ENCODE assay signal across 8 cellular contexts in the genomic region with DNA sequence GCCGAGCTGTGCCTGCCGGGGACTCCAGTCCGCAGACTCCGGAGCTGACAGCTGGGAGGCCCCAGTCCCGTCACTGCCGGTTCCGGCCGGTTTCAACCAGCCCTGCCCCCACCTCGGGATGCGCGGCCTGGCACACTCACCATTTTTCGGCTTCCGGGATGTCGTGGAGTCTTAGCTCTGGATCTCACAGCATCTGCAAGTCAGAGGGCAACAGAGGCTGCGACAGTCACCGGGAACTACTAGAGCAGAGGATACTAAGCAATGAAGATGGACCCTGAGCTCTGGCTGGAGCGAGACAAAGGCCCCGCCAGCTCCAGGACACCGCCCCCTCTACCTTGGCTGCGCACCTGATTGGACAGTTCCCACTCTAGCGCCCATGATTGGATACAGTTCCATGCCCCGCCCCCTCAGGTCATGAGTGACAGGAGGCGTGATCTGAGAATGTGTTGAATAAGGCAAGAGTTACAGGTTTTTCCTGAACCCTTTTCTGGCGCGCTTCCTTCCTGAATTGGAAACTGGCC. TPM values are rescaled to one million over a fixed set of nuclear protein-coding genes. Genes with fewer than 3 reads are reported as not detected.
DNase-seq lines count a peak whose midpoint lies in the region; ATAC-seq, FAIRE-seq and TF ChIP-seq lines count a peak whose summit lies in the region.

A gene (minus strand): TSS at position 303 of the 521 bp plus-strand sequence. CDS start 160 bp downstream, at position 143.

- peak; percentile 87 for DNase-seq in D721Med (ENCODE audit: insufficient read length, low spot score)
- peak; percentile 94 for DNase-seq in activated naive CD8-positive, alpha-beta T cell treated with anti-CD3 and anti-CD28 coated beads for 36 hours
- DNase-seq in Right ventricle myocardium inferior (ENCODE audit: missing footprints), result peak; percentile 94
- peak; percentile 97 for DNase-seq in osteoblast (ENCODE audit: insufficient read length, low spot score, missing footprints)
- peak; percentile 99 for DNase-seq in testis

- H3K36me3 ChIP-seq in osteoblast (ENCODE audit: insufficient read depth, low read length) (peaks cover 3% of the 10 kb centered on the region), testis (ENCODE audit: low read depth, missing control alignments) (no peaks in the 10 kb centered on the region)

- peak within 1 kb of the TSS; percentile 85 for H3K27ac ChIP-seq in osteoblast (ENCODE audit: low read depth, low read length)
- H3K27ac ChIP-seq in testis, result peak within 1 kb of the TSS; percentile 66 to 82

- intact Hi-C loops in Right ventricle myocardium inferior (cut with DNase I), result no loop called here
- intact Hi-C loops in testis (cut with DNase I; ENCODE audit: low total_unique reads), result no loop called here

- peaks cover 15% of the 10 kb centered on the region for H3K4me1 Mint-ChIP-seq in activated naive CD8-positive, alpha-beta T cell treated with anti-CD3 and anti-CD28 coated beads for 36 hours

- TF ChIP-seq CTCF in D721Med (IDR thresholded peaks at IDR 0.05; ENCODE audit: insufficient read depth, missing control alignments) (no peak), osteoblast (IDR thresholded peaks at IDR 0.05; ENCODE audit: extremely low read depth, low read depth, low read length) (no peak), testis (IDR thresholded peaks at IDR 0.05) (no peak)

- H3K27me3 ChIP-seq in osteoblast (ENCODE audit: insufficient read depth, low read length), result no peaks in the 10 kb centered on the region
- no peaks in the 10 kb centered on the region for H3K27me3 ChIP-seq in testis

- H3K4me3 Mint-ChIP-seq in activated naive CD8-positive, alpha-beta T cell treated with anti-CD3 and anti-CD28 coated beads for 36 hours, result peak within 1 kb of the TSS; percentile 94

- no peak for TF ChIP-seq RAD21 in Ishikawa (IDR thresholded peaks at IDR 0.05; ENCODE audit: low read depth)

- H2AFZ ChIP-seq in osteoblast (ENCODE audit: low read length), result peak within 1 kb of the TSS; percentile 96

- H3K4me2 ChIP-seq in osteoblast (ENCODE audit: insufficient read depth, low read length), result peak within 1 kb of the TSS; percentile 90

- no peak for TF ChIP-seq EP300 in Ishikawa (IDR thresholded peaks at IDR 0.05; ENCODE audit: borderline replicate concordance)

- peak within 1 kb of the TSS; percentile 95 for H3K27ac Mint-ChIP-seq in activated naive CD8-positive, alpha-beta T cell treated with anti-CD3 and anti-CD28 coated beads for 36 hours

- FAIRE-seq in D721Med (lab: Jason Lieb, UNC), result peak; percentile 64

- WGBS in testis, 2 donors, result 0 to 2% methylated on average over 11 to 25 of the region's 25 CpGs

- H3K9me3 ChIP-seq in osteoblast (ENCODE audit: low read depth, low read length), result no peaks in the 10 kb centered on the region
- H3K9me3 ChIP-seq in testis, result no peaks in the 10 kb centered on the region

- H3K4me3 ChIP-seq in osteoblast (ENCODE audit: insufficient read depth, low read length) (peak within 1 kb of the TSS; percentile 96), testis (peak within 1 kb of the TSS; percentile 64 to 74)

- no peaks in the 10 kb centered on the region for H4K20me1 ChIP-seq in osteoblast (ENCODE audit: insufficient read depth, low read length)

- ATAC-seq in GM21528 (IDR thresholded peaks at IDR 0.05; ENCODE audit: low FRiP score, unreplicated experiment), result peak; percentile 92
- peak; percentile 100 for ATAC-seq in SK-N-SH treated with all-trans-retinoic acid at 6 μM for 48 hours
- ATAC-seq in Right ventricle myocardium inferior, result peak; percentile 99

- TF ChIP-seq POLR2A in testis (IDR thresholded peaks at IDR 0.05), result no peak

- H3K27me3 Mint-ChIP-seq in activated naive CD8-positive, alpha-beta T cell treated with anti-CD3 and anti-CD28 coated beads for 36 hours, result no peaks in the 10 kb centered on the region

- no peaks in the 10 kb centered on the region for H3K9me3 Mint-ChIP-seq in activated naive CD8-positive, alpha-beta T cell treated with anti-CD3 and anti-CD28 coated beads for 36 hours

- H3K36me3 Mint-ChIP-seq in activated naive CD8-positive, alpha-beta T cell treated with anti-CD3 and anti-CD28 coated beads for 36 hours, result peaks cover 7% of the 10 kb centered on the region

- H3K4me1 ChIP-seq in osteoblast (ENCODE audit: insufficient read depth, low read length) (peaks cover 10% of the 10 kb centered on the region), testis (no peaks in the 10 kb centered on the region)

- H3K79me2 ChIP-seq in osteoblast (ENCODE audit: insufficient read depth, low read length), result peaks cover 24% of the 10 kb centered on the region

TF ChIP-seq in Ishikawa, 13 proteins besides CTCF, POLR2A, EP300 and RAD21 (continues in another document):
- TF ChIP-seq FOXM1 (IDR thresholded peaks at IDR 0.05; ENCODE audit: borderline replicate concordance, low read depth) (no peak), TCF12 (IDR thresholded peaks at IDR 0.05; ENCODE audit: low read depth) (no peak), YY1 (IDR thresholded peaks at IDR 0.05; ENCODE audit: low read depth) (0 out of 2 replicates have a peak, but pooled peaks have one; percentile 8), CREB1 (IDR thresholded peaks at IDR 0.05; ENCODE audit: low read depth) (peak; percentile 5; the same call in 1 of the 2 replicates), TAF1 (IDR thresholded peaks at IDR 0.05; ENCODE audit: low read depth) (no peak), EGR1 (IDR thresholded peaks at IDR 0.05) (no peak), CEBPB (IDR thresholded peaks at IDR 0.05) (no peak)
- TF ChIP-seq, protein P1, sequence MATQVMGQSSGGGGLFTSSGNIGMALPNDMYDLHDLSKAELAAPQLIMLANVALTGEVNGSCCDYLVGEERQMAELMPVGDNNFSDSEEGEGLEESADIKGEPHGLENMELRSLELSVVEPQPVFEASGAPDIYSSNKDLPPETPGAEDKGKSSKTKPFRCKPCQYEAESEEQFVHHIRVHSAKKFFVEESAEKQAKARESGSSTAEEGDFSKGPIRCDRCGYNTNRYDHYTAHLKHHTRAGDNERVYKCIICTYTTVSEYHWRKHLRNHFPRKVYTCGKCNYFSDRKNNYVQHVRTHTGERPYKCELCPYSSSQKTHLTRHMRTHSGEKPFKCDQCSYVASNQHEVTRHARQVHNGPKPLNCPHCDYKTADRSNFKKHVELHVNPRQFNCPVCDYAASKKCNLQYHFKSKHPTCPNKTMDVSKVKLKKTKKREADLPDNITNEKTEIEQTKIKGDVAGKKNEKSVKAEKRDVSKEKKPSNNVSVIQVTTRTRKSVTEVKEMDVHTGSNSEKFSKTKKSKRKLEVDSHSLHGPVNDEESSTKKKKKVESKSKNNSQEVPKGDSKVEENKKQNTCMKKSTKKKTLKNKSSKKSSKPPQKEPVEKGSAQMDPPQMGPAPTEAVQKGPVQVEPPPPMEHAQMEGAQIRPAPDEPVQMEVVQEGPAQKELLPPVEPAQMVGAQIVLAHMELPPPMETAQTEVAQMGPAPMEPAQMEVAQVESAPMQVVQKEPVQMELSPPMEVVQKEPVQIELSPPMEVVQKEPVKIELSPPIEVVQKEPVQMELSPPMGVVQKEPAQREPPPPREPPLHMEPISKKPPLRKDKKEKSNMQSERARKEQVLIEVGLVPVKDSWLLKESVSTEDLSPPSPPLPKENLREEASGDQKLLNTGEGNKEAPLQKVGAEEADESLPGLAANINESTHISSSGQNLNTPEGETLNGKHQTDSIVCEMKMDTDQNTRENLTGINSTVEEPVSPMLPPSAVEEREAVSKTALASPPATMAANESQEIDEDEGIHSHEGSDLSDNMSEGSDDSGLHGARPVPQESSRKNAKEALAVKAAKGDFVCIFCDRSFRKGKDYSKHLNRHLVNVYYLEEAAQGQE (IDR thresholded peaks at IDR 0.05; ENCODE audit: low read depth), result no peak

TF ChIP-seq in SK-N-SH treated with all-trans-retinoic acid at 6 μM for 48 hours, 23 proteins besides CTCF, POLR2A, EP300 and RAD21:
- TF ChIP-seq CSDC2 (CRISPR knock-in tag; IDR thresholded peaks at IDR 0.05), result no peak
- TF ChIP-seq ISL1 (CRISPR knock-in tag; IDR thresholded peaks at IDR 0.05), result no peak

RNA-seq across cellular contexts. Expression of the gene that starts here (rescaled TPM):
- total RNA-seq in activated naive CD8-positive, alpha-beta T cell treated with anti-CD3 and anti-CD28 coated beads for 36 hours, result 10 to 100 TPM; 12.2 to 13.9 TPM
- total RNA-seq in Right ventricle myocardium inferior (7.0 TPM), osteoblast (2.2 and 5.9 TPM in 2 replicates), testis (1 to 10 TPM; 5.1 to 5.4 TPM)
- 4.1 TPM for polyA plus RNA-seq in testis (ENCODE audit: insufficient read depth, low read depth, low replicate concordance)

Comparison
In these comparisons a context has a peak if more than half of its experiments do, and no peak if none do; other contexts are left out.
1. Peak in every context shown above with its lines: DNase-seq, ATAC-seq, H3K4me3 ChIP-seq and H3K27ac ChIP-seq.